23 cellular contexts compared by ENCODE assay signal in genomic region chr19:41703602-41704293, GRCh38. TPM values are rescaled to one million over a fixed set of nuclear protein-coding genes. Genes with fewer than 3 reads are reported as not detected.
A peak's percentile ranks its signal among the peaks of the same experiment; 100 is the strongest.
DNase-seq lines count a peak whose midpoint lies in the region; ATAC-seq, FAIRE-seq and TF ChIP-seq lines count a peak whose summit lies in the region.
"Had no signal": no experiment of that assay in that cellular context is flagged by ENCODE, and none has a peak within 500 bp of the region (broad histone marks: within the 10 kb centered on the region; RNA-seq: fewer than 3 reads in every experiment).

No MANE protein-coding gene starts in this region.

- no peaks in the 10 kb centered on the region for H3K27me3 ChIP-seq in bronchial epithelial cell (ENCODE audit: control insufficient read depth, insufficient read depth, low read length)
- H3K27me3 ChIP-seq in upper lobe of right lung = peaks cover 15% of the 10 kb centered on the region
- peaks cover 0 to 26% of the 10 kb centered on the region in 2 donors for H3K27me3 ChIP-seq in tibial nerve

- CTCF ChIA-PET in RWPE1 (lab: Yijun Ruan, JAX) = interaction anchor here (0.6 kb wide), 1 partner anchor 730 kb away, joined by 3 read pairs; no protein-coding TSS in a partner anchor

- H3K9me3 ChIP-seq in mucosa of descending colon (no peaks in the 10 kb centered on the region), upper lobe of right lung (no peaks in the 10 kb centered on the region), tibial nerve (peaks cover 0 to 7% (median 0%) of the 10 kb centered on the region in 4 donors)

- POLR2A ChIA-PET in RWPE1 (lab: Yijun Ruan, JAX; ENCODE audit: low non-redundant PET) = no interaction called here

- no peak overlapping the region for H3K4me3 ChIP-seq in bronchial epithelial cell (ENCODE audit: low read depth, low read length)
- H3K4me3 ChIP-seq in mucosa of descending colon = no peak overlapping the region
- no peak overlapping the region for H3K4me3 ChIP-seq in upper lobe of right lung
- no peak overlapping the region for H3K4me3 ChIP-seq in tibial nerve

- no peaks in the 10 kb centered on the region for H3K36me3 ChIP-seq in bronchial epithelial cell (ENCODE audit: control insufficient read depth, insufficient read depth, low read length)
- no peaks in the 10 kb centered on the region for H3K36me3 ChIP-seq in mucosa of descending colon (ENCODE audit: low read depth)
- no peaks in the 10 kb centered on the region for H3K36me3 ChIP-seq in upper lobe of right lung
- no peaks in the 10 kb centered on the region for H3K36me3 ChIP-seq in tibial nerve

- intact Hi-C loops in mucosa of descending colon (cut with DNase I, micrococcal nuclease) = no loop called here
- intact Hi-C loops in upper lobe of right lung (cut with DNase I) = no loop called here

- TF ChIP-seq EP300 in tibial nerve (IDR thresholded peaks at IDR 0.05) = no peak

- no peak for ATAC-seq in mucosa of descending colon
- no peak for ATAC-seq in upper lobe of right lung
- ATAC-seq: Right ventricle myocardium inferior had no signal

- TF ChIP-seq POLR2A in tibial nerve (IDR thresholded peaks at IDR 0.05) = no peak

- H3K27ac ChIP-seq in upper lobe of right lung (no peak overlapping the region), tibial nerve (no peak overlapping the region), RWPE1 (no peak overlapping the region)
- H3K27ac ChIP-seq: C4-2B had no signal

- peak; percentile 32 for FAIRE-seq in bronchial epithelial cell (lab: Jason Lieb, UNC)
- FAIRE-seq: GM12891, GM18507 had no signal

- H3K4me1 ChIP-seq in mucosa of descending colon (ENCODE audit: low read depth) = peaks cover 14% of the 10 kb centered on the region
- no peaks in the 10 kb centered on the region for H3K4me1 ChIP-seq in upper lobe of right lung
- H3K4me1 ChIP-seq in tibial nerve = no peaks in the 10 kb centered on the region

- TF ChIP-seq CTCF in bronchial epithelial cell (IDR thresholded peaks at IDR 0.05; ENCODE audit: insufficient read depth, low read length, severe bottlenecking) (no peak), mucosa of descending colon (IDR thresholded peaks at IDR 0.05) (no peak), upper lobe of right lung (IDR thresholded peaks at IDR 0.05) (no peak), tibial nerve (IDR thresholded peaks at IDR 0.05) (no peak), RWPE1 (conservative IDR thresholded peaks at IDR 0.05; ENCODE audit: low read depth) (no peak)

- 71 to 83% methylated on average over 5 to 7 of the region's 8 CpGs for WGBS in tibial nerve, 2 donors

- DNase-seq in activated naive CD4-positive, alpha-beta T cell treated with anti-CD3 and anti-CD28 coated beads, Interleukin-2, amount 50 U/mL, for 16 hours = peak; percentile 3
- DNase-seq in activated naive CD4-positive, alpha-beta T cell (lab: John Stamatoyannopoulos, UW) = no peak
- no peak for DNase-seq in bronchial epithelial cell (ENCODE audit: low read depth)
- peak in 2 of 3 donors; percentile 16 to 34 for DNase-seq in mucosa of descending colon
- DNase-seq in upper lobe of right lung = peak; percentile 48
- no peak for DNase-seq in tibial nerve (ENCODE audit: low spot score in 2 of 2)
- no peak for DNase-seq in RWPE1 (ENCODE audit: low spot score)
- DNase-seq in midbrain (lab: John Stamatoyannopoulos, UW) = no peak
- DNase-seq: DMS 273 treated with DMSO at 0.1 percent for 48 hours, GF-D8, GOT3, KG1, NCI-H1048, NCI-H146, NCI-H2081, NCI-H510A treated with DMSO at 0.1 percent for 48 hours, NCI-H82 had no signal

RNA-seq across cellular contexts. Expression of gene CEACAM5, which starts 4.7 kb away (rescaled TPM):
- 11.6 and 40.6 TPM in 2 replicates for total RNA-seq in bronchial epithelial cell
- 1,000 to 10,000 TPM; 2,069 to 7,240 (median 3,325) TPM for total RNA-seq in mucosa of descending colon
- total RNA-seq in upper lobe of right lung = 35.0 TPM
- total RNA-seq in tibial nerve = not detected
- total RNA-seq: Daoy, MCF 10A, Right ventricle myocardium inferior had no signal

RNA-seq across cellular contexts. Expression of gene CEACAM7, which starts 15.7 kb away (rescaled TPM):
- total RNA-seq in bronchial epithelial cell = 0.79 and 7.3 TPM in 2 replicates
- total RNA-seq in mucosa of descending colon = 1,000 to 10,000 TPM in 2 of 3 donors, 100 to 1,000 TPM in 1; 753 to 3,639 (median 2,117) TPM
- total RNA-seq in upper lobe of right lung = not detected
- not detected for total RNA-seq in tibial nerve
- total RNA-seq: Daoy, MCF 10A, Right ventricle myocardium inferior had no signal

RNA-seq across cellular contexts. Expression of gene CEACAM6, which starts 51.6 kb away (rescaled TPM):
- total RNA-seq in bronchial epithelial cell = 13.7 and 41.6 TPM in 2 replicates
- 1,000 to 10,000 TPM in 1 of 3 donors, 100 to 1,000 TPM in 2; 249 to 1,767 (median 431) TPM for total RNA-seq in mucosa of descending colon
- 732 TPM for total RNA-seq in upper lobe of right lung
- not detected for total RNA-seq in tibial nerve
- total RNA-seq: Daoy, MCF 10A, Right ventricle myocardium inferior had no signal

Comparison
In these comparisons a context has a peak if more than half of its experiments do, and no peak if none do; other contexts are left out.
1. DNase-seq: peak in activated naive CD4-positive, alpha-beta T cell treated with anti-CD3 and anti-CD28 coated beads, Interleukin-2, amount 50 U/mL, for 16 hours (single experiment), mucosa of descending colon (2 of 3) and upper lobe of right lung (single experiment); none in activated naive CD4-positive, alpha-beta T cell (0 of 4), bronchial epithelial cell (single experiment), tibial nerve (0 of 2), RWPE1 (single experiment) and midbrain (single experiment).
2. RNA of gene CEACAM5, which starts 4.7 kb away (total RNA-seq): 2,069 to 7,240 TPM in mucosa of descending colon; 35.0 TPM in upper lobe of right lung (single experiment), 11.6 to 40.6 TPM in bronchial epithelial cell and not detected in tibial nerve; every median in the first group is over 10 times any median in the second.
3. RNA of gene CEACAM7, which starts 15.7 kb away (total RNA-seq): 753 to 3,639 TPM in mucosa of descending colon; 0.79 to 7.3 TPM in bronchial epithelial cell, not detected in upper lobe of right lung (single experiment) and not detected in tibial nerve; every median in the first group is over 10 times any median in the second.